26 cellular contexts compared by ENCODE assay signal in genomic region chr3:100352296-100353178, GRCh38. TPM values are rescaled to one million over a fixed set of nuclear protein-coding genes. Genes with fewer than 3 reads are reported as not detected.
DNase-seq lines count a peak whose midpoint lies in the region; ATAC-seq, FAIRE-seq and TF ChIP-seq lines count a peak whose summit lies in the region.
"Had no signal": no experiment of that assay in that cellular context is flagged by ENCODE, and none has a peak within 500 bp of the region (broad histone marks: within the 10 kb centered on the region; RNA-seq: fewer than 3 reads in every experiment).

No MANE protein-coding gene starts in this region.

- H3K27me3 ChIP-seq in AG04450 (ENCODE audit: control insufficient read depth, insufficient read depth, low read length) (no peaks in the 10 kb centered on the region), endothelial cell of umbilical vein (ENCODE audit: control insufficient read depth in 2 of 2, insufficient read depth in 2 of 2, low read length in 2 of 2) (no peaks in the 10 kb centered on the region), transverse colon (no peaks in the 10 kb centered on the region)
- H3K27me3 ChIP-seq: BLaER1, upper lobe of left lung had no signal

- ATAC-seq in GM18858 (IDR thresholded peaks at IDR 0.05; ENCODE audit: unreplicated experiment) = no peak
- no peak for ATAC-seq in GM19324 (IDR thresholded peaks at IDR 0.05; ENCODE audit: low FRiP score, unreplicated experiment)
- ATAC-seq: activated naive CD8-positive, alpha-beta T cell treated with anti-CD3 and anti-CD28 coated beads, Interleukin-2, amount 50 U/mL, for 24 hours; HCT116; SK-N-SH treated with all-trans-retinoic acid at 6 μM for 48 hours; stimulated activated effector memory CD8-positive, alpha-beta T cell treated with anti-CD3 and anti-CD28 coated beads, Interleukin-12 subunit alpha, Interleukin-12 subunit beta, amount 100 ng/mL, for 72 hours had no signal

- no TSS peak for BruUV-seq in endothelial cell of umbilical vein (replicated peaks; lab: Mats Ljungman, UMichigan)

- TF ChIP-seq POLR2A in endothelial cell of umbilical vein (IDR thresholded peaks at IDR 0.05; ENCODE audit: low read depth, low read length) (no peak), transverse colon (IDR thresholded peaks at IDR 0.05) (no peak)

- H4K20me1 ChIP-seq in endothelial cell of umbilical vein (replicated peaks; ENCODE audit: control insufficient read depth, extremely low read depth, insufficient read depth, low read length) = no peaks in the 10 kb centered on the region
- H4K20me1 ChIP-seq: BLaER1 had no signal

- DNase-seq in AG04450 (ENCODE audit: low read depth, low spot score) = peak; percentile 6
- peak; percentile 35 for DNase-seq in HK-2 (ENCODE audit: unreplicated experiment)
- peak; percentile 52 for DNase-seq in endothelial cell of umbilical vein (ENCODE audit: low read depth, low spot score)
- DNase-seq in kidney tubule cell (ENCODE audit: low spot score) = peak; percentile 90
- no peak for DNase-seq in transverse colon
- DNase-seq in NCI-H82 treated with DMSO at 0.1 percent for 48 hours (lab: John Stamatoyannopoulos, UW; ENCODE audit: unreplicated experiment) = no peak
- DNase-seq: ACHN; activated CD4-positive, alpha-beta T cell treated with anti-CD3 and anti-CD28 coated beads, Interleukin-2, amount 50 U/mL, for 4 hours; activated CD4-positive, CD25-positive, alpha-beta regulatory T cell; activated gamma-delta T cell treated with Interleukin-2 at 50 U/mL for 16 hours; activated naive CD8-positive, alpha-beta T cell treated with anti-CD3 and anti-CD28 coated beads, Interleukin-2, amount 50 U/mL, for 24 hours; activated T-cell treated with anti-CD3 and anti-CD28 coated beads, Interleukin-2, amount 50 U/mL, for 48 hours; cerebellar nuclear complex; DMS153; hypothalamus; NCI-H2107; NCI-H446 treated with DMSO at 0.1 percent for 48 hours; NCI-H774; upper lobe of left lung had no signal

- FAIRE-seq in endothelial cell of umbilical vein (lab: Jason Lieb, UNC) = no peak
- FAIRE-seq: GM12891 had no signal

- dilution Hi-C loops in endothelial cell of umbilical vein (cut with MboI; ENCODE audit: extremely low pct_ligation_motif_present, low sequenced_read_pairs) = no loop called here

- H3K27ac ChIP-seq in AG04450 (ENCODE audit: low read depth, low read length) (no peak overlapping the region), endothelial cell of umbilical vein (ENCODE audit: insufficient read depth, low read depth, low read length) (no peak overlapping the region), transverse colon (no peak overlapping the region)
- H3K27ac ChIP-seq: BLaER1, upper lobe of left lung had no signal

- H3K9ac ChIP-seq in endothelial cell of umbilical vein (replicated peaks; ENCODE audit: extremely low read depth, insufficient read depth, low read length) = no peak overlapping the region
- H3K9ac ChIP-seq: BLaER1 had no signal

- H3K9me3 ChIP-seq in AG04450 (ENCODE audit: control insufficient read depth, insufficient read depth, low read length) (no peaks in the 10 kb centered on the region), endothelial cell of umbilical vein (replicated peaks; ENCODE audit: control insufficient read depth, insufficient read depth, low read length) (no peaks in the 10 kb centered on the region), transverse colon (no peaks in the 10 kb centered on the region)
- H3K9me3 ChIP-seq: upper lobe of left lung had no signal

- H3K4me3 ChIP-seq in AG04450 (ENCODE audit: low read depth, low read length) = no peak overlapping the region
- no peak overlapping the region for H3K4me3 ChIP-seq in endothelial cell of umbilical vein (replicated peaks in 1 of 3; ENCODE audit: insufficient read depth in 1 of 3, low read depth in 1 of 3, low read length in 3 of 3)
- no peak overlapping the region for H3K4me3 ChIP-seq in transverse colon
- H3K4me3 ChIP-seq: BLaER1, upper lobe of left lung had no signal

- in situ Hi-C loops in transverse colon (cut with MboI; ENCODE audit: low pct_ligation_motif_present in 1 of 4, low pct_unique_long_range_greater_than_20kb in 1 of 4, low sequenced_read_pairs in 3 of 4) = no loop called here

- TF ChIP-seq CTCF in AG04450 (IDR thresholded peaks at IDR 0.05; ENCODE audit: low read depth, low read length) = no peak
- TF ChIP-seq CTCF in endothelial cell of umbilical vein (IDR thresholded peaks at IDR 0.05; ENCODE audit: extremely low read depth in 1 of 2, insufficient read depth in 1 of 2, low read depth in 1 of 2, low read length in 2 of 2) = no peak
- no peak for TF ChIP-seq CTCF in transverse colon (IDR thresholded peaks at IDR 0.05)

- POLR2A ChIA-PET in AG04450 (lab: Yijun Ruan, JAX) (no interaction called here), endothelial cell of umbilical vein (lab: Charles Lee) (no interaction called here)

- CTCF ChIA-PET in AG04450 (lab: Charles Lee) (no interaction called here), endothelial cell of umbilical vein (lab: Charles Lee) (no interaction called here)

- H3K4me2 ChIP-seq in endothelial cell of umbilical vein (ENCODE audit: insufficient read depth, low read length) = no peak overlapping the region
- H3K4me2 ChIP-seq: BLaER1 had no signal

- TF ChIP-seq EP300 in transverse colon (IDR thresholded peaks at IDR 0.05; ENCODE audit: low read depth) = no peak

- H3K36me3 ChIP-seq in endothelial cell of umbilical vein (ENCODE audit: control insufficient read depth in 2 of 2, extremely low read depth in 1 of 2, insufficient read depth in 2 of 2, low read length in 2 of 2) (no peaks in the 10 kb centered on the region), transverse colon (peaks cover 0 to 30% (median 14%) of the 10 kb centered on the region in 4 donors)

- WGBS in transverse colon (ENCODE audit: low coverage in 1 of 2), 2 donors = 96 to 100% methylated on average over 4 to 9 of the region's 9 CpGs

- H3K4me1 ChIP-seq in endothelial cell of umbilical vein (ENCODE audit: control insufficient read depth, extremely low read depth, insufficient read depth, low read length) = no peaks in the 10 kb centered on the region
- no peaks in the 10 kb centered on the region for H3K4me1 ChIP-seq in transverse colon
- H3K4me1 ChIP-seq: upper lobe of left lung had no signal

- no peak overlapping the region for H2AFZ ChIP-seq in endothelial cell of umbilical vein (ENCODE audit: low read depth, low read length)

- H3K9me1 ChIP-seq in endothelial cell of umbilical vein (replicated peaks; ENCODE audit: control insufficient read depth, extremely low read depth, insufficient read depth, low read length) = no peaks in the 10 kb centered on the region

- H3K79me2 ChIP-seq in endothelial cell of umbilical vein (ENCODE audit: control insufficient read depth, insufficient read depth, low read length) = no peaks in the 10 kb centered on the region

- intact Hi-C loops in endothelial cell of umbilical vein (cut with micrococcal nuclease) (loop anchor here (1.0 kb wide), 1 partner anchor 40 kb away; no protein-coding TSS in a partner anchor), transverse colon (cut with DNase I; ENCODE audit: low total_unique reads) (no loop called here)

TF ChIP-seq in endothelial cell of umbilical vein, 7 proteins besides CTCF, POLR2A, EP300 and RAD21 (continues in another document):
- TF ChIP-seq MAX (IDR thresholded peaks at IDR 0.05; ENCODE audit: insufficient read depth, insufficient read length) (no peak), GATA2 (IDR thresholded peaks at IDR 0.05; ENCODE audit: insufficient read depth, insufficient read length, low read depth, low read length) (no peak), MYC (IDR thresholded peaks at IDR 0.05; ENCODE audit: low read depth, low read length) (no peak)

RNA-seq across cellular contexts. Expression of gene NIT2, which starts 18.0 kb away (rescaled TPM):
- polyA plus RNA-seq in AG04450 (2011; rRNA removed) (48.1 and 60.9 TPM in 2 replicates), endothelial cell of umbilical vein (14.4 and 19.4 TPM in 2 replicates)
- 11.2 and 15.7 TPM in 2 replicates for polyA minus RNA-seq in AG04450 (2011; rRNA and poly(A)+ RNA removed)
- total RNA-seq in endothelial cell of umbilical vein (20.5 and 29.1 TPM in 2 replicates), transverse colon (10 to 100 TPM; 13.8 to 25.1 (median 18.8) TPM)
- polyA plus RNA-seq in endothelial cell of umbilical vein (2011; cell fraction: cytosol; rRNA removed) = 14.5 and 16.7 TPM in 2 replicates
- polyA plus RNA-seq in endothelial cell of umbilical vein (2011; cell fraction: nucleus; rRNA removed) = 66.8 and 74.6 TPM in 2 replicates
- 23.8 and 37.7 TPM in 2 replicates for polyA plus RNA-seq in endothelial cell of umbilical vein (2012)
- 6.7 and 10.0 TPM in 2 replicates for polyA minus RNA-seq in endothelial cell of umbilical vein
- polyA minus RNA-seq in endothelial cell of umbilical vein (2011; cell fraction: cytosol; rRNA and poly(A)+ RNA removed) = 19.5 TPM
- 13.1 and 18.8 TPM in 2 replicates for polyA minus RNA-seq in endothelial cell of umbilical vein (2011; cell fraction: nucleus; rRNA and poly(A)+ RNA removed)

RNA-seq across cellular contexts. Expression of gene TOMM70, which starts 48.4 kb away (rescaled TPM):
- polyA plus RNA-seq in AG04450 (2011; rRNA removed) = 40.1 and 53.7 TPM in 2 replicates
- 22.3 and 38.1 TPM in 2 replicates for polyA minus RNA-seq in AG04450 (2011; rRNA and poly(A)+ RNA removed)
- 28.3 and 32.3 TPM in 2 replicates for total RNA-seq in endothelial cell of umbilical vein
- 6.2 and 7.6 TPM in 2 replicates for polyA plus RNA-seq in endothelial cell of umbilical vein
- polyA plus RNA-seq in endothelial cell of umbilical vein (2011; cell fraction: cytosol; rRNA removed) = 13.6 TPM in 2 replicates
- 10.2 and 11.3 TPM in 2 replicates for polyA plus RNA-seq in endothelial cell of umbilical vein (2011; cell fraction: nucleus; rRNA removed)
- 19.6 and 29.2 TPM in 2 replicates for polyA plus RNA-seq in endothelial cell of umbilical vein (2012)
- 12.7 and 13.0 TPM in 2 replicates for polyA minus RNA-seq in endothelial cell of umbilical vein
- polyA minus RNA-seq in endothelial cell of umbilical vein (2011; cell fraction: cytosol; rRNA and poly(A)+ RNA removed) = 35.3 TPM
- polyA minus RNA-seq in endothelial cell of umbilical vein (2011; cell fraction: nucleus; rRNA and poly(A)+ RNA removed) = 11.7 and 13.1 TPM in 2 replicates
- 10 to 100 TPM; 13.1 to 38.1 (median 33.0) TPM for total RNA-seq in transverse colon

RNA-seq across cellular contexts. Expression of gene LNP1, which starts 48.8 kb away (rescaled TPM):
- polyA plus RNA-seq in AG04450 (2011; rRNA removed) (2.7 and 3.3 TPM in 2 replicates), endothelial cell of umbilical vein (0.40 and 0.80 TPM in 2 replicates)
- polyA minus RNA-seq in AG04450 (2011; rRNA and poly(A)+ RNA removed) = 3.4 and 3.7 TPM in 2 replicates
- total RNA-seq in endothelial cell of umbilical vein (0.80 and 0.81 TPM in 2 replicates), transverse colon (1 to 10 TPM in 1 of 4 donors, under 1 TPM in 2, not detected in 1; 0.27 to 2.2 (median 0.40) TPM)
- polyA plus RNA-seq in endothelial cell of umbilical vein (2011; cell fraction: cytosol; rRNA removed) = 0.65 and 0.92 TPM in 2 replicates
- polyA plus RNA-seq in endothelial cell of umbilical vein (2011; cell fraction: nucleus; rRNA removed) = 0.95 and 1.1 TPM in 2 replicates
- polyA plus RNA-seq in endothelial cell of umbilical vein (2012) = 0.15 and 0.19 TPM in 2 replicates
- 0.70 and 1.1 TPM in 2 replicates for polyA minus RNA-seq in endothelial cell of umbilical vein
- polyA minus RNA-seq in endothelial cell of umbilical vein (2011; cell fraction: cytosol; rRNA and poly(A)+ RNA removed) = 2.3 TPM
- polyA minus RNA-seq in endothelial cell of umbilical vein (2011; cell fraction: nucleus; rRNA and poly(A)+ RNA removed) = 2.1 and 3.0 TPM in 2 replicates

Comparison
In these comparisons a context has a peak if more than half of its experiments do, and no peak if none do; other contexts are left out.
1. DNase-seq: peak in AG04450 (single experiment), HK-2 (single experiment), endothelial cell of umbilical vein (single experiment) and kidney tubule cell (single experiment); none in transverse colon (single experiment) and NCI-H82 treated with DMSO at 0.1 percent for 48 hours (single experiment).